1 cellular context compared by ENCODE assay signal in the genomic region with DNA sequence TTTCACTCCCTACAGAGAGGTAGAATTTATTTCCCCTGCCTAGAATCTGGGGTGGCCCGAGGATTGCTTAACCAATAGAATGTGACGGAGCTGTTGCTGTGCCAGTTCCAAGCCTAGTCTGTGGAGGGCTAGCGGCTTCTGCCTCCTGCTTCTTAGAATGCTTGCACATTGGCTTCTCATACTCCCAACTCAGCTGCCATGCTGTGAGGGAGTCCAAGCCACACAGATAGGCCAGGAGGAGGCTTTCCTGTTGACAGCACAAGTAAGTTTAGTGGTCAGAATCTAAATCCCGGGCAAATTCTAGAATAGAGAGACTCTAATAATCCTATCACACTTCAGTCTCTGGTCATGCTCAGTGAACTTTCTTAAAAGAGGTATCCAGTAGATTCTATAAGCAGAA.
TF ChIP-seq lines count a peak whose summit lies in the region.

No MANE protein-coding gene starts in this region.

TF ChIP-seq in GM23338, 12 proteins besides CTCF, POLR2A, EP300 and RAD21 (continued from another document):
- TF ChIP-seq, protein P1, sequence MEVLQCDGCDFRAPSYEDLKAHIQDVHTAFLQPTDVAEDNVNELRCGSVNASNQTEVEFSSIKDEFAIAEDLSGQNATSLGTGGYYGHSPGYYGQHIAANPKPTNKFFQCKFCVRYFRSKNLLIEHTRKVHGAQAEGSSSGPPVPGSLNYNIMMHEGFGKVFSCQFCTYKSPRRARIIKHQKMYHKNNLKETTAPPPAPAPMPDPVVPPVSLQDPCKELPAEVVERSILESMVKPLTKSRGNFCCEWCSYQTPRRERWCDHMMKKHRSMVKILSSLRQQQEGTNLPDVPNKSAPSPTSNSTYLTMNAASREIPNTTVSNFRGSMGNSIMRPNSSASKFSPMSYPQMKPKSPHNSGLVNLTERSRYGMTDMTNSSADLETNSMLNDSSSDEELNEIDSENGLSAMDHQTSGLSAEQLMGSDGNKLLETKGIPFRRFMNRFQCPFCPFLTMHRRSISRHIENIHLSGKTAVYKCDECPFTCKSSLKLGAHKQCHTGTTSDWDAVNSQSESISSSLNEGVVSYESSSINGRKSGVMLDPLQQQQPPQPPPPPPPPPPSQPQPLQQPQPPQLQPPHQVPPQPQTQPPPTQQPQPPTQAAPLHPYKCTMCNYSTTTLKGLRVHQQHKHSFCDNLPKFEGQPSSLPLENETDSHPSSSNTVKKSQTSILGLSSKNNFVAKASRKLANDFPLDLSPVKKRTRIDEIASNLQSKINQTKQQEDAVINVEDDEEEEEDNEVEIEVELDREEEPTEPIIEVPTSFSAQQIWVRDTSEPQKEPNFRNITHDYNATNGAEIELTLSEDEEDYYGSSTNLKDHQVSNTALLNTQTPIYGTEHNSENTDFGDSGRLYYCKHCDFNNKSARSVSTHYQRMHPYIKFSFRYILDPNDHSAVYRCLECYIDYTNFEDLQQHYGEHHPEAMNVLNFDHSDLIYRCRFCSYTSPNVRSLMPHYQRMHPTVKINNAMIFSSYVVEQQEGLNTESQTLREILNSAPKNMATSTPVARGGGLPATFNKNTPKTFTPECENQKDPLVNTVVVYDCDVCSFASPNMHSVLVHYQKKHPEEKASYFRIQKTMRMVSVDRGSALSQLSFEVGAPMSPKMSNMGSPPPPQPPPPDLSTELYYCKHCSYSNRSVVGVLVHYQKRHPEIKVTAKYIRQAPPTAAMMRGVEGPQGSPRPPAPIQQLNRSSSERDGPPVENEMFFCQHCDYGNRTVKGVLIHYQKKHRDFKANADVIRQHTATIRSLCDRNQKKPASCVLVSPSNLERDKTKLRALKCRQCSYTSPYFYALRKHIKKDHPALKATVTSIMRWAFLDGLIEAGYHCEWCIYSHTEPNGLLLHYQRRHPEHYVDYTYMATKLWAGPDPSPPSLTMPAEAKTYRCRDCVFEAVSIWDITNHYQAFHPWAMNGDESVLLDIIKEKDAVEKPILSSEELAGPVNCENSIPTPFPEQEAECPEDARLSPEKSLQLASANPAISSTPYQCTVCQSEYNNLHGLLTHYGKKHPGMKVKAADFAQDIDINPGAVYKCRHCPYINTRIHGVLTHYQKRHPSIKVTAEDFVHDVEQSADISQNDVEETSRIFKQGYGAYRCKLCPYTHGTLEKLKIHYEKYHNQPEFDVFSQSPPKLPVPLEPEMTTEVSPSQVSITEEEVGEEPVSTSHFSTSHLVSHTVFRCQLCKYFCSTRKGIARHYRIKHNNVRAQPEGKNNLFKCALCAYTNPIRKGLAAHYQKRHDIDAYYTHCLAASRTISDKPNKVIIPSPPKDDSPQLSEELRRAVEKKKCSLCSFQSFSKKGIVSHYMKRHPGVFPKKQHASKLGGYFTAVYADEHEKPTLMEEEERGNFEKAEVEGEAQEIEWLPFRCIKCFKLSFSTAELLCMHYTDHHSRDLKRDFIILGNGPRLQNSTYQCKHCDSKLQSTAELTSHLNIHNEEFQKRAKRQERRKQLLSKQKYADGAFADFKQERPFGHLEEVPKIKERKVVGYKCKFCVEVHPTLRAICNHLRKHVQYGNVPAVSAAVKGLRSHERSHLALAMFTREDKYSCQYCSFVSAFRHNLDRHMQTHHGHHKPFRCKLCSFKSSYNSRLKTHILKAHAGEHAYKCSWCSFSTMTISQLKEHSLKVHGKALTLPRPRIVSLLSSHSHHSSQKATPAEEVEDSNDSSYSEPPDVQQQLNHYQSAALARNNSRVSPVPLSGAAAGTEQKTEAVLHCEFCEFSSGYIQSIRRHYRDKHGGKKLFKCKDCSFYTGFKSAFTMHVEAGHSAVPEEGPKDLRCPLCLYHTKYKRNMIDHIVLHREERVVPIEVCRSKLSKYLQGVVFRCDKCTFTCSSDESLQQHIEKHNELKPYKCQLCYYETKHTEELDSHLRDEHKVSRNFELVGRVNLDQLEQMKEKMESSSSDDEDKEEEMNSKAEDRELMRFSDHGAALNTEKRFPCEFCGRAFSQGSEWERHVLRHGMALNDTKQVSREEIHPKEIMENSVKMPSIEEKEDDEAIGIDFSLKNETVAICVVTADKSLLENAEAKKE (CRISPR knock-in tag; IDR thresholded peaks at IDR 0.05) = no peak
- no peak for TF ChIP-seq STAT1 (IDR thresholded peaks at IDR 0.05; ENCODE audit: unreplicated experiment)
- TF ChIP-seq EZH2 (IDR thresholded peaks at IDR 0.05; ENCODE audit: low read depth, unreplicated experiment) = no peak
- TF ChIP-seq EZH2phosphoT487 (IDR thresholded peaks at IDR 0.05; ENCODE audit: unreplicated experiment) = no peak
- TF ChIP-seq, protein P2, sequence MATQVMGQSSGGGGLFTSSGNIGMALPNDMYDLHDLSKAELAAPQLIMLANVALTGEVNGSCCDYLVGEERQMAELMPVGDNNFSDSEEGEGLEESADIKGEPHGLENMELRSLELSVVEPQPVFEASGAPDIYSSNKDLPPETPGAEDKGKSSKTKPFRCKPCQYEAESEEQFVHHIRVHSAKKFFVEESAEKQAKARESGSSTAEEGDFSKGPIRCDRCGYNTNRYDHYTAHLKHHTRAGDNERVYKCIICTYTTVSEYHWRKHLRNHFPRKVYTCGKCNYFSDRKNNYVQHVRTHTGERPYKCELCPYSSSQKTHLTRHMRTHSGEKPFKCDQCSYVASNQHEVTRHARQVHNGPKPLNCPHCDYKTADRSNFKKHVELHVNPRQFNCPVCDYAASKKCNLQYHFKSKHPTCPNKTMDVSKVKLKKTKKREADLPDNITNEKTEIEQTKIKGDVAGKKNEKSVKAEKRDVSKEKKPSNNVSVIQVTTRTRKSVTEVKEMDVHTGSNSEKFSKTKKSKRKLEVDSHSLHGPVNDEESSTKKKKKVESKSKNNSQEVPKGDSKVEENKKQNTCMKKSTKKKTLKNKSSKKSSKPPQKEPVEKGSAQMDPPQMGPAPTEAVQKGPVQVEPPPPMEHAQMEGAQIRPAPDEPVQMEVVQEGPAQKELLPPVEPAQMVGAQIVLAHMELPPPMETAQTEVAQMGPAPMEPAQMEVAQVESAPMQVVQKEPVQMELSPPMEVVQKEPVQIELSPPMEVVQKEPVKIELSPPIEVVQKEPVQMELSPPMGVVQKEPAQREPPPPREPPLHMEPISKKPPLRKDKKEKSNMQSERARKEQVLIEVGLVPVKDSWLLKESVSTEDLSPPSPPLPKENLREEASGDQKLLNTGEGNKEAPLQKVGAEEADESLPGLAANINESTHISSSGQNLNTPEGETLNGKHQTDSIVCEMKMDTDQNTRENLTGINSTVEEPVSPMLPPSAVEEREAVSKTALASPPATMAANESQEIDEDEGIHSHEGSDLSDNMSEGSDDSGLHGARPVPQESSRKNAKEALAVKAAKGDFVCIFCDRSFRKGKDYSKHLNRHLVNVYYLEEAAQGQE (IDR thresholded peaks at IDR 0.05; ENCODE audit: unreplicated experiment) = no peak
- TF ChIP-seq ZNF331 (CRISPR knock-in tag; IDR thresholded peaks at IDR 0.05; ENCODE audit: low read depth) = no peak
